In the genomic region with DNA sequence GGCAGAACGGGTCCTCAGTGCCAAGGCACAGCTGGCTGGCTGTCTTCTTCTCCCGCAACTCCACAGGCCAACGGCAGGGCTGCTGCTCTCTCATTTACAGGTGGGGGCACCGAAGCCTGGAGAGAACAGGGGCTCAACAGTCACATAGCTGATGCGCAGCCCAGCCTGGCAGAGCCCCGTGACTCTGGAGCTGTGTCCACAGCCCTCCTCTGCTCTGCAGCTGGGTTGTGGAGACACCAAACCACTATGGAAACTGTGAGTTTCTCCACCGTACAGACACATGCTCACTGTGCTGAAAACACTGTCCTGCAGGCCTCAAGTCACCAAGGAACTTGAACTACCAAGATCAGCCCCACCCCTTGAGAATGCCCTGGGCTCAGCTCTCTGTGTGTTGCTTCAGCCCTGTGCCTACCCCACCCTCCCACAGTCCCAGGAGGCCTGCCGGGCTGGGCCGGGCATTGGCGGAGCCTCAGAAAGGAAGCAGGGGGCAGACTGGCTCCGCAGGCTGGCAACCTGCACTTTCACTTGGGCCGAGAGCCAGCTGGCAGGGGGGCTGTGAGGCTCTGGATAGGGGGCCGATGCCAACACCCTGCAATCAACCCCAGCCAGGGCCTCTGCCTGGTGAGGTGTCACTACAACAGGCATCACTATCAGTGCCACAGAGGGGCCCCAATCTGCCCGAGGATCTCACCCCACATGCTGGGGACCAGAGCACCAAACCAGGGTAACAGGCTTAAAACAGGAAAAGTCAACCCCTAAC, we compare ENCODE assay signal across 8 cellular contexts.
DNase-seq lines count a peak whose midpoint lies in the region; ATAC-seq and TF ChIP-seq lines count a peak whose summit lies in the region.

No MANE protein-coding gene starts in this region.

- H3K4me1 ChIP-seq in BE2C (no peaks in the 10 kb centered on the region; the same call in 1 of the 2 replicates), suprapubic skin (peaks cover 88% of the 10 kb centered on the region)

- WGBS in lower leg skin, 2 donors, result 8 to 13% methylated on average over 9 to 10 of the region's 14 CpGs
- WGBS in suprapubic skin, result 21% methylated on average over 4 of the region's 14 CpGs

- no peaks in the 10 kb centered on the region for H3K27me3 Mint-ChIP-seq in MCF 10A (ENCODE audit: insufficient read depth, unreplicated experiment)
- H3K27me3 Mint-ChIP-seq in endothelial cell (ENCODE audit: unreplicated experiment), result peaks cover 21% of the 10 kb centered on the region

- POLR2A ChIA-PET in MCF 10A (lab: Yijun Ruan, JAX), result interaction anchor here (0.8 to 1.2 kb wide), 3 partner anchors 9 to 11 kb away, joined by 3 to 5 read pairs (median 3); no protein-coding TSS in a partner anchor

- no peak overlapping the region for H3K4me3 ChIP-seq in BE2C (ENCODE audit: low read depth, low read length)
- H3K4me3 ChIP-seq in lower leg skin (ENCODE audit: low read depth, poor library complexity, severe bottlenecking), result no peak overlapping the region
- no peak overlapping the region for H3K4me3 ChIP-seq in suprapubic skin

- H3K36me3 Mint-ChIP-seq in MCF 10A (ENCODE audit: insufficient read depth, unreplicated experiment) (peaks cover 4% of the 10 kb centered on the region), endothelial cell (ENCODE audit: low read depth, unreplicated experiment) (peaks cover 3% of the 10 kb centered on the region)

- peaks cover 11% of the 10 kb centered on the region for H3K4me1 Mint-ChIP-seq in MCF 10A (ENCODE audit: insufficient read depth, unreplicated experiment)
- peaks cover 35% of the 10 kb centered on the region for H3K4me1 Mint-ChIP-seq in endothelial cell (ENCODE audit: unreplicated experiment)

- peak overlapping the region; percentile 76 for H3K27ac ChIP-seq in suprapubic skin

- DNase-seq in BE2C (peak; percentile 41), NCI-H2081 (lab: John Stamatoyannopoulos, UW) (peak; percentile 59 to 79), MCF 10A (ENCODE audit: unreplicated experiment) (peak; percentile 67), lower leg skin (ENCODE audit: low spot score in 2 of 2) (peak; percentile 85 to 96), suprapubic skin (ENCODE audit: low spot score in 2 of 2) (peak; percentile 87 to 89), endothelial cell (ENCODE audit: low spot score) (no peak)

- ATAC-seq in GM19438 (IDR thresholded peaks at IDR 0.05; ENCODE audit: low read depth, unreplicated experiment) (peak; percentile 57), GM19035 (IDR thresholded peaks at IDR 0.05; ENCODE audit: unreplicated experiment) (no peak)

- H3K27ac Mint-ChIP-seq in MCF 10A (ENCODE audit: low read depth, unreplicated experiment) (peak overlapping the region; percentile 61), endothelial cell (ENCODE audit: unreplicated experiment) (no peak overlapping the region)

- BruUV-seq in MCF 10A (replicated peaks; lab: Mats Ljungman, UMichigan), result no TSS peak

- CTCF ChIA-PET in MCF 10A (lab: Yijun Ruan, JAX), result interaction anchor here (0.6 to 1.1 kb wide), 4 partner anchors 23 to 360 kb away, joined by 3 read pairs; no protein-coding TSS in a partner anchor

- H3K27me3 ChIP-seq in BE2C, result no peaks in the 10 kb centered on the region
- no peaks in the 10 kb centered on the region for H3K27me3 ChIP-seq in suprapubic skin

- intact Hi-C loops in MCF 10A (cut with micrococcal nuclease), result no loop called here
- intact Hi-C loops in lower leg skin (cut with DNase I; ENCODE audit: low total_unique reads), result no loop called here

- TF ChIP-seq CTCF in BE2C (IDR thresholded peaks at IDR 0.05; ENCODE audit: low read depth, low read length) (no peak), MCF 10A (IDR thresholded peaks at IDR 0.05; ENCODE audit: unreplicated experiment) (no peak), lower leg skin (IDR thresholded peaks at IDR 0.05) (no peak), suprapubic skin (IDR thresholded peaks at IDR 0.05) (no peak), endothelial cell (IDR thresholded peaks at IDR 0.05; ENCODE audit: unreplicated experiment) (no peak)

- H3K9me3 ChIP-seq in BE2C (no peaks in the 10 kb centered on the region), suprapubic skin (no peaks in the 10 kb centered on the region)

- TF ChIP-seq POLR2A in lower leg skin (IDR thresholded peaks at IDR 0.05), result no peak
- TF ChIP-seq POLR2A in suprapubic skin (IDR thresholded peaks at IDR 0.05), result no peak

- no peak for TF ChIP-seq EP300 in suprapubic skin (IDR thresholded peaks at IDR 0.05)

- H3K4me3 Mint-ChIP-seq in MCF 10A (ENCODE audit: unreplicated experiment), result no peak overlapping the region
- H3K4me3 Mint-ChIP-seq in endothelial cell (ENCODE audit: unreplicated experiment), result no peak overlapping the region

- H3K36me3 ChIP-seq in BE2C, result no peaks in the 10 kb centered on the region
- H3K36me3 ChIP-seq in suprapubic skin, result no peaks in the 10 kb centered on the region

- no peaks in the 10 kb centered on the region for H3K9me3 Mint-ChIP-seq in MCF 10A (ENCODE audit: unreplicated experiment)
- no peaks in the 10 kb centered on the region for H3K9me3 Mint-ChIP-seq in endothelial cell (ENCODE audit: unreplicated experiment)
